Comparison of ENCODE assay signal across 8 cellular contexts in genomic region chr19:48513289-48514122, GRCh38. TPM values are rescaled to one million over a fixed set of nuclear protein-coding genes. Genes with fewer than 3 reads are reported as not detected.
DNase-seq lines count a peak whose midpoint lies in the region; ATAC-seq and TF ChIP-seq lines count a peak whose summit lies in the region.

No MANE protein-coding gene starts in this region.

- H3K4me1 ChIP-seq in foreskin keratinocyte (no peaks in the 10 kb centered on the region), thoracic aorta (ENCODE audit: control insufficient read depth in 1 of 2, low read depth in 2 of 2) (no peaks in the 10 kb centered on the region)

- peaks cover 18% of the 10 kb centered on the region for H3K27me3 ChIP-seq in foreskin keratinocyte
- H3K27me3 ChIP-seq in thoracic aorta (replicated peaks; ENCODE audit: insufficient read depth): no peaks in the 10 kb centered on the region

- H3K9me3 ChIP-seq in thoracic aorta: no peaks in the 10 kb centered on the region

- ATAC-seq in foreskin keratinocyte (peak; percentile 65), thoracic aorta (ENCODE audit: insufficient number of reproducible peaks, low FRiP score, low read depth) (no peak), GM21367 (IDR thresholded peaks at IDR 0.05; ENCODE audit: unreplicated experiment) (no peak)

- no peaks in the 10 kb centered on the region for H3K27me3 Mint-ChIP-seq in activated T-helper 2 cell treated with anti-CD3 and anti-CD28 coated beads, Interferon-gamma antibody, Interleukin-2, Interleukin-4, amounts not matched to agents 10 μg/mL and 5 μg/mL and 100 μg/mL, durations not matched to agents 14 hours and 24 hours and 36 hours (ENCODE audit: low read depth)
- H3K27me3 Mint-ChIP-seq in neural crest cell (ENCODE audit: low read depth): peaks cover 25% of the 10 kb centered on the region

- intact Hi-C loops in activated T-helper 2 cell treated with anti-CD3 and anti-CD28 coated beads, Interferon-gamma antibody, Interleukin-2, Interleukin-4, amounts not matched to agents 10 μg/mL and 5 μg/mL and 100 μg/mL, durations not matched to agents 14 hours and 24 hours and 36 hours (cut with micrococcal nuclease): loop anchor here (5.0 kb wide), 1 partner anchor 191 kb away; a partner anchor contains a TSS

- no peaks in the 10 kb centered on the region for H3K36me3 Mint-ChIP-seq in activated T-helper 2 cell treated with anti-CD3 and anti-CD28 coated beads, Interferon-gamma antibody, Interleukin-2, Interleukin-4, amounts not matched to agents 10 μg/mL and 5 μg/mL and 100 μg/mL, durations not matched to agents 14 hours and 24 hours and 36 hours (ENCODE audit: low read depth)
- no peaks in the 10 kb centered on the region for H3K36me3 Mint-ChIP-seq in neural crest cell (ENCODE audit: low read depth)

- peak overlapping the region; percentile 39 for H3K27ac Mint-ChIP-seq in activated T-helper 2 cell treated with anti-CD3 and anti-CD28 coated beads, Interferon-gamma antibody, Interleukin-2, Interleukin-4, amounts not matched to agents 10 μg/mL and 5 μg/mL and 100 μg/mL, durations not matched to agents 14 hours and 24 hours and 36 hours
- no peak overlapping the region for H3K27ac Mint-ChIP-seq in neural crest cell (ENCODE audit: unreplicated experiment)

- H3K36me3 ChIP-seq in thoracic aorta: no peaks in the 10 kb centered on the region

- DNase-seq in KG1 (lab: John Stamatoyannopoulos, UW): peak; percentile 45
- peak; percentile 72 for DNase-seq in RPMI7951 (ENCODE audit: low read depth)
- DNase-seq in activated T-helper 2 cell treated with anti-CD3 and anti-CD28 coated beads, Interferon-gamma antibody, Interleukin-2, Interleukin-4, amounts not matched to agents 10 μg/mL and 5 μg/mL and 100 μg/mL, durations not matched to agents 14 hours and 24 hours and 36 hours (ENCODE audit: low spot score): peak; percentile 66
- peak in 1 of 2 donors; percentile 62 for DNase-seq in foreskin keratinocyte
- DNase-seq in neural crest cell (ENCODE audit: low read depth, low spot score): peak; percentile 63
- DNase-seq in thoracic aorta (ENCODE audit: low spot score): no peak

- H3K9me3 Mint-ChIP-seq in activated T-helper 2 cell treated with anti-CD3 and anti-CD28 coated beads, Interferon-gamma antibody, Interleukin-2, Interleukin-4, amounts not matched to agents 10 μg/mL and 5 μg/mL and 100 μg/mL, durations not matched to agents 14 hours and 24 hours and 36 hours: no peaks in the 10 kb centered on the region
- H3K9me3 Mint-ChIP-seq in neural crest cell: no peaks in the 10 kb centered on the region

- H3K27ac ChIP-seq in foreskin keratinocyte: no peak overlapping the region
- no peak overlapping the region for H3K27ac ChIP-seq in thoracic aorta

- no peak for TF ChIP-seq CTCF in foreskin keratinocyte (conservative IDR thresholded peaks at IDR 0.05)
- TF ChIP-seq CTCF in neural crest cell (conservative IDR thresholded peaks at IDR 0.05): no peak
- TF ChIP-seq CTCF in thoracic aorta (IDR thresholded peaks at IDR 0.05): no peak

- H3K4me1 Mint-ChIP-seq in activated T-helper 2 cell treated with anti-CD3 and anti-CD28 coated beads, Interferon-gamma antibody, Interleukin-2, Interleukin-4, amounts not matched to agents 10 μg/mL and 5 μg/mL and 100 μg/mL, durations not matched to agents 14 hours and 24 hours and 36 hours (ENCODE audit: low read depth): peaks cover 13% of the 10 kb centered on the region
- peaks cover 14% of the 10 kb centered on the region for H3K4me1 Mint-ChIP-seq in neural crest cell

- H3K4me3 Mint-ChIP-seq in activated T-helper 2 cell treated with anti-CD3 and anti-CD28 coated beads, Interferon-gamma antibody, Interleukin-2, Interleukin-4, amounts not matched to agents 10 μg/mL and 5 μg/mL and 100 μg/mL, durations not matched to agents 14 hours and 24 hours and 36 hours (ENCODE audit: low read depth): no peak overlapping the region
- no peak overlapping the region for H3K4me3 Mint-ChIP-seq in neural crest cell

- H3K4me3 ChIP-seq in GM08714 (ENCODE audit: low read length): peak overlapping the region; percentile 68
- H3K4me3 ChIP-seq in thoracic aorta: peak overlapping the region; percentile 87

RNA-seq across cellular contexts. Expression of gene LMTK3, which starts 1.9 kb away (rescaled TPM):
- not detected in 2 replicates for total RNA-seq in RPMI7951 (2014; rRNA removed; shearing (Covaris generic))
- total RNA-seq in activated T-helper 2 cell treated with anti-CD3 and anti-CD28 coated beads, Interferon-gamma antibody, Interleukin-2, Interleukin-4, amounts not matched to agents 10 μg/mL and 5 μg/mL and 100 μg/mL, durations not matched to agents 14 hours and 24 hours and 36 hours: 3.1 and 5.1 TPM in 2 replicates
- total RNA-seq in foreskin keratinocyte: 4.2 and 4.3 TPM in 2 replicates
- 3.6 TPM in 2 replicates for polyA plus RNA-seq in foreskin keratinocyte
- total RNA-seq in neural crest cell: 3.1 and 3.3 TPM in 2 replicates
- 1 to 10 TPM in 1 of 2 donors, under 1 TPM in 1; 0.41 to 4.5 TPM for total RNA-seq in thoracic aorta

RNA-seq across cellular contexts. Expression of gene SULT2B1, which starts 38.5 kb away (rescaled TPM):
- 0.39 TPM in 1 of 2 replicates, not detected in the other for total RNA-seq in RPMI7951 (2014; rRNA removed; shearing (Covaris generic))
- not detected in 2 replicates for total RNA-seq in activated T-helper 2 cell treated with anti-CD3 and anti-CD28 coated beads, Interferon-gamma antibody, Interleukin-2, Interleukin-4, amounts not matched to agents 10 μg/mL and 5 μg/mL and 100 μg/mL, durations not matched to agents 14 hours and 24 hours and 36 hours
- 1.0 and 1.3 TPM in 2 replicates for total RNA-seq in foreskin keratinocyte
- polyA plus RNA-seq in foreskin keratinocyte: 1.6 and 2.4 TPM in 2 replicates
- total RNA-seq in neural crest cell: not detected in 2 replicates
- total RNA-seq in thoracic aorta: not detected

RNA-seq across cellular contexts. Expression of gene CYTH2, which starts 44.3 kb away (rescaled TPM):
- total RNA-seq in RPMI7951 (2014; rRNA removed; shearing (Covaris generic)): 39.0 and 74.3 TPM in 2 replicates
- 37.7 and 38.6 TPM in 2 replicates for total RNA-seq in activated T-helper 2 cell treated with anti-CD3 and anti-CD28 coated beads, Interferon-gamma antibody, Interleukin-2, Interleukin-4, amounts not matched to agents 10 μg/mL and 5 μg/mL and 100 μg/mL, durations not matched to agents 14 hours and 24 hours and 36 hours
- total RNA-seq in foreskin keratinocyte (33.5 and 34.1 TPM in 2 replicates), neural crest cell (172 and 196 TPM in 2 replicates), thoracic aorta (10 to 100 TPM; 50.6 to 79.4 TPM)
- polyA plus RNA-seq in foreskin keratinocyte: 44.8 and 46.9 TPM in 2 replicates

RNA-seq across cellular contexts. Expression of gene KCNJ14, which starts 58.1 kb away (rescaled TPM):
- 0.48 and 1.1 TPM in 2 replicates for total RNA-seq in RPMI7951 (2014; rRNA removed; shearing (Covaris generic))
- 2.0 and 2.1 TPM in 2 replicates for total RNA-seq in activated T-helper 2 cell treated with anti-CD3 and anti-CD28 coated beads, Interferon-gamma antibody, Interleukin-2, Interleukin-4, amounts not matched to agents 10 μg/mL and 5 μg/mL and 100 μg/mL, durations not matched to agents 14 hours and 24 hours and 36 hours
- total RNA-seq in foreskin keratinocyte (0.49 and 0.51 TPM in 2 replicates), neural crest cell (1.5 and 2.0 TPM in 2 replicates), thoracic aorta (1 to 10 TPM in 1 of 2 donors, under 1 TPM in 1; 0.27 to 1.2 TPM)
- 0.28 and 0.43 TPM in 2 replicates for polyA plus RNA-seq in foreskin keratinocyte
